Comparison of ENCODE assay signal across 9 cellular contexts in the genomic region with DNA sequence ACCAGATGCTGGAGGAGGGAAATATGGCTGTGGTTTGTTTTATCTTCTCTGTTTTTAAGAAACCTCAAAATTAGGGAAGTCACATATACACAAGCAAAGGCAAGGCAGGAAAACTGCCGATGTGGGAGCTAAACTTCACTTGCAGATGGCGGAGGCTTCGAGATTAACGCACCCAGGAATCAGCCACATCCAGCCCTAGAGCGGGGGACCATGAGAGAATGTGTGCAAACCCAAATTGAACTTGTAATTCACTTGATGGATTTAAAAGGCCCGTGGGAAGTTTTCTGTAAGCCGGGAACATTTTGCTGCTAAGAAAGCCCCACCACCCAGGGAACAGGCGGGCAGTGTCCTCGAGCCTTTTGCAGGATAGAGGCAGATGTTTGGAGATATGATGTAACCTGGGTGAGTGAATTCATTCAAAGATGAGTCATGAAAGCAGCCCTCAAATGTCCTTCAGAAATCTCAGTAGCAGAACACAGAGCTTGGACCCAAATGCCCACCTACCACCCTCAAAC. TPM values are rescaled to one million over a fixed set of nuclear protein-coding genes. Genes with fewer than 3 reads are reported as not detected.
A peak's percentile ranks its signal among the peaks of the same experiment; 100 is the strongest.
DNase-seq lines count a peak whose midpoint lies in the region; ATAC-seq and TF ChIP-seq lines count a peak whose summit lies in the region.
"Had no signal": no experiment of that assay in that cellular context is flagged by ENCODE, and none has a peak within 500 bp of the region (broad histone marks: within the 10 kb centered on the region; RNA-seq: fewer than 3 reads in every experiment).

No MANE protein-coding gene starts in this region.

- H3K9ac ChIP-seq in BLaER1 = peak overlapping the region; percentile 42; the same call in 1 of the 2 replicates
- H3K9ac ChIP-seq in fibroblast of lung (ENCODE audit: insufficient read depth, low read length) = no peak overlapping the region

- H3K4me1 Mint-ChIP-seq in type B pancreatic cell (ENCODE audit: unreplicated experiment) = peaks cover 28% of the 10 kb centered on the region

- no peak overlapping the region for H3K4me3 Mint-ChIP-seq in type B pancreatic cell

- ATAC-seq in GM21723 (IDR thresholded peaks at IDR 0.05; ENCODE audit: unreplicated experiment) = peak; percentile 4
- ATAC-seq in GM18861 (IDR thresholded peaks at IDR 0.05; ENCODE audit: unreplicated experiment) = no peak
- ATAC-seq: HCT116 had no signal

- no peak overlapping the region for H2AFZ ChIP-seq in fibroblast of lung (ENCODE audit: low read length)

- no peaks in the 10 kb centered on the region for H3K9me3 ChIP-seq in BLaER1
- H3K9me3 ChIP-seq in SJSA1 (replicated peaks) = no peaks in the 10 kb centered on the region
- no peaks in the 10 kb centered on the region for H3K9me3 ChIP-seq in fibroblast of lung (ENCODE audit: control insufficient read depth, insufficient read depth, low read depth, low read length)

- TF ChIP-seq CTCF in fibroblast of lung (conservative IDR thresholded peaks at IDR 0.05 in 1 of 2, IDR thresholded peaks at IDR 0.05 in 1 of 2; ENCODE audit: low read depth in 1 of 2, low read length in 2 of 2) = no peak
- TF ChIP-seq CTCF in type B pancreatic cell (conservative IDR thresholded peaks at IDR 0.05) = no peak

- no peaks in the 10 kb centered on the region for H3K36me3 Mint-ChIP-seq in type B pancreatic cell

- DNase-seq in SJSA1 (ENCODE audit: low read depth in 1 of 2, low spot score in 2 of 2) (peak; percentile 59 to 65), fibroblast of lung (ENCODE audit: low read depth in 2 of 2) (peak; percentile 54 to 77), type B pancreatic cell (ENCODE audit: extremely low spot score, unreplicated experiment) (no peak), GM19240 (ENCODE audit: insufficient read length, low spot score) (no peak), activated gamma-delta T cell treated with Interleukin-2 at 50 U/mL for 16 hours (no peak)

- H3K9me3 Mint-ChIP-seq in type B pancreatic cell = no peaks in the 10 kb centered on the region

- no peak overlapping the region for H3K4me3 ChIP-seq in BLaER1
- H3K4me3 ChIP-seq in SJSA1 = no peak overlapping the region
- H3K4me3 ChIP-seq in fibroblast of lung (replicated peaks in 1 of 4; ENCODE audit: control extremely low read depth in 1 of 4, insufficient read depth in 1 of 4, low read depth in 3 of 4, low read length in 4 of 4) = no peak overlapping the region

- H4K20me1 ChIP-seq in BLaER1 (no peaks in the 10 kb centered on the region), fibroblast of lung (ENCODE audit: control insufficient read depth, extremely low read depth, insufficient read depth, low read length) (no peaks in the 10 kb centered on the region)

- H3K4me1 ChIP-seq in BLaER1 (peaks cover 81% of the 10 kb centered on the region), SJSA1 (replicated peaks) (peaks cover 52% of the 10 kb centered on the region), fibroblast of lung (ENCODE audit: control insufficient read depth, extremely low read depth, insufficient read depth, low read length) (peaks cover 2% of the 10 kb centered on the region)

- H3K27me3 ChIP-seq in BLaER1 (no peaks in the 10 kb centered on the region), SJSA1 (replicated peaks) (no peaks in the 10 kb centered on the region), fibroblast of lung (ENCODE audit: control insufficient read depth, insufficient read depth, low read length) (no peaks in the 10 kb centered on the region)

- H3K27ac ChIP-seq in BLaER1 = peak overlapping the region; percentile 69
- H3K27ac ChIP-seq in SJSA1 = peak overlapping the region; percentile 30; the same call in 1 of the 2 replicates
- H3K27ac ChIP-seq in fibroblast of lung (ENCODE audit: insufficient read depth, low read length) = no peak overlapping the region

- peak overlapping the region; percentile 66 for H3K27ac Mint-ChIP-seq in type B pancreatic cell

- H3K36me3 ChIP-seq in BLaER1 (no peaks in the 10 kb centered on the region), SJSA1 (peaks cover 3% of the 10 kb centered on the region; the same call in 1 of the 2 replicates), fibroblast of lung (ENCODE audit: control insufficient read depth, insufficient read depth, low read length) (no peaks in the 10 kb centered on the region)

- H3K4me2 ChIP-seq in BLaER1 = peak overlapping the region; percentile 72
- H3K4me2 ChIP-seq in fibroblast of lung (ENCODE audit: extremely low read depth, insufficient read depth, low read length) = no peak overlapping the region

- H3K79me2 ChIP-seq in fibroblast of lung (ENCODE audit: control insufficient read depth, insufficient read depth, low read length) = no peaks in the 10 kb centered on the region

- peaks cover 21% of the 10 kb centered on the region for H3K27me3 Mint-ChIP-seq in type B pancreatic cell

RNA-seq across cellular contexts. Expression of gene PREX1, which starts 39.9 kb away (rescaled TPM):
- total RNA-seq in SJSA1 (2014; rRNA removed; shearing (Covaris generic)) = 27.5 and 34.3 TPM in 2 replicates
- 3.1 and 3.9 TPM in 2 replicates for total RNA-seq in fibroblast of lung
- 1.0 and 2.9 TPM in 2 replicates for polyA plus RNA-seq in fibroblast of lung
- polyA plus RNA-seq in fibroblast of lung (2012) = 1.6 and 4.3 TPM in 2 replicates
- 3.5 and 12.1 TPM in 2 replicates for polyA minus RNA-seq in fibroblast of lung (ENCODE audit: low replicate concordance)
- total RNA-seq in type B pancreatic cell (ENCODE audit: low replicate concordance) = 0.71 and 20.8 TPM in 2 replicates

Comparison
In these comparisons a context has a peak if more than half of its experiments do, and no peak if none do; other contexts are left out.
1. DNase-seq: peak in SJSA1 (2 of 2) and fibroblast of lung (2 of 2); none in type B pancreatic cell (single experiment), GM19240 (single experiment) and activated gamma-delta T cell treated with Interleukin-2 at 50 U/mL for 16 hours (single experiment).